Comparison of ENCODE assay signal across 1 cellular context in genomic region chr10:79702927-79703326, GRCh38. TPM values are rescaled to one million over a fixed set of nuclear protein-coding genes. Genes with fewer than 3 reads are reported as not detected.
"Had no signal": no experiment of that assay in that cellular context is flagged by ENCODE, and none has a peak within 500 bp of the region (broad histone marks: within the 10 kb centered on the region; RNA-seq: fewer than 3 reads in every experiment).

TSS of gene NUTM2B (plus strand) at chr10:79703227. CDS start at chr10:79703610, 383 bp downstream.

RNA-seq across cellular contexts. Expression of gene NUTM2B, which starts in this region (rescaled TPM):
- polyA plus RNA-seq: smooth muscle cell had no signal
